ENCODE assay signal across 1 cellular context in the genomic region with DNA sequence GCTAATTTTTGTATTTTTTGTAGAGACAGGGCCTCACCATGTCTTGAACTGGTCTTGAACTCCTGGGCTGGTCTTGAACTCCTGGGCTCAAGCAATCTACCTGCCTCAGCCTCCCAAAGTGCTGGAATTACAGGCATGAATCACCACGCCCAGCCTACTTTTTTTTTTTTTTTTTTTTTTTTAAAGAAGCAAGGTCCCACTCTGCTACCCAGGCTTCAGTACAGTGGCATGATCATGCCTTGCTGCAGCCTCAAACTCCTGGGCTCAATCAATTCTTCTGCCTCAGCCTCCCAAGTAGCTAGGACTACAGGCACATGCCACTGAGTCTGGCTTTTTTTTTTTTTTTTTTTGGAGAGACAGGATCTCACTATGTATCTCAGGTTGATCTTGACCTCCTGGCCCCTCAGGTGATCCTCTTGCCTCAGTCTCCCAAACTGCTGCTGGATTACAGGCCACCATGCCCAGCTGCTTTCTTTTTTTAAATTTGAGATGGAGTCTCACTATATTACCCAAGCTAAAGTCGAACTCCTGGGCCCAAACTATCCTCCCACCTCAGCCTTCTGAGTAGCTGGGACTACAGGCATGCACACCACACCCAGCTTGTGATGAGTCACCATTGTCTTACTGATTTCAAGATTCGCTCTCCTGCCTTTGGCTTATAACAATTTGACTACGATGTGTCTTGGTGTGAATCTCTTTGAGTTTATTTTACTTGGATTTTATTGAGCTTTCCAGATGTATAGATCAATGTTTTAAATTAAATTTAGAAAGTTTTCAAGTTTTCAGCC.
TF ChIP-seq lines count a peak whose summit lies in the region.

No MANE protein-coding gene starts in this region.

TF ChIP-seq in IMR-90, 13 proteins besides CTCF, POLR2A, EP300 and RAD21 (continued from another document):
- TF ChIP-seq MAZ (IDR thresholded peaks at IDR 0.05; ENCODE audit: borderline replicate concordance, low read depth, low read length), result no peak
TF ChIP-seq in IMR-90: peak in this region for 1.
